In the genomic region with DNA sequence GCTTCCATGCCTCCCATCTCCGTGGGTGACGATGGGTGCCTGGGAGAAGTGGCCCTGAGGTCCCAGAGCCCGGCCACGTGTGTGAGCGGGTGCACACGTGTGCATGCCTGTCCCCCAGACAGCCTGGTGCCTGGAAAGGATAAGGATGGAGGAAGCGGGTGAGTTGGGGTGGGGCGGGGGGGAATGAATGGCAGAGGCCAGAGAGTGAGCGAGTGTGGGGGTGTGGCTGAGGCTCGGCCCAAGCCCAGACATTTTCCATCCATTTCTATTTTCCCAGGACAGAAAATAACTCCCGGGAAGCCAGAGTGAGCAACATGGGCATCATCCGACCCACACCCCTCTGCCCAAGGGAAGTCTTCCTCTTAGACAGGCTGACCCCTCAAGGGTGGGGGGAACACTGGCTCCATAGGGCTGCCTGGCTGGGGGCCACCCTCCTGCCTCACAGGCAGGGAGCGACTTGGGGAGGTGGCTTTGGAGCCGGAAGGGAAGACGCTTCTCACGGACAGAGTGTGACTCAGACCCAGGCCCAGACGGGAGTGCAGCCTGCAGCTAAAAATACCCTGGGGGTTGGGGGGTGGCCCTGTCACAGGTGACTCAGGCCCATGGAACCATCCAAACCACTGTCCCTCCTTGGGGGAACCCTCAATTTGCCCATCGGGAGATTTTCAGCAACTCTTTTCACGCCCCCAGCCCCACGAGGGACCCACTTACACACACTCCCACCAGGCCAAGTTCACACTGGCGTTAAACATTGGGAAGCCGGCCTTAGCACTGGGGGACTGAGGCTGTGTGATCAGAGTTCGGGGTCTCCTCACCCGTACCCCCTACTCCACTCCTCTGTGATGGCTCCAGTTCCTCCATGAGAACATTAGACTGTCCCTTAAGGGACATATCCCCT, we compare ENCODE assay signal across 8 cellular contexts. TPM values are rescaled to one million over a fixed set of nuclear protein-coding genes. Genes with fewer than 3 reads are reported as not detected.
A peak's percentile ranks its signal among the peaks of the same experiment; 100 is the strongest.
DNase-seq lines count a peak whose midpoint lies in the region; ATAC-seq, FAIRE-seq and TF ChIP-seq lines count a peak whose summit lies in the region.
"Not testable (repeated sequence)": the region's sequence is repeated elsewhere in the genome, so short reads cannot be mapped to it uniquely, and the experiment has no call there.

No MANE protein-coding gene starts in this region.

- H3K36me3 Mint-ChIP-seq in WTC11 = not testable (repeated sequence)

- POLR2A ChIA-PET in IMR-90 (lab: Charles Lee; ENCODE audit: unreplicated experiment); WTC11 (lab: Charles Lee); K562 (lab: Yijun Ruan, JAX): not testable (repeated sequence)

- H3K9me1 ChIP-seq in IMR-90 (ENCODE audit: insufficient read depth, low read length); K562 (ENCODE audit: control insufficient read depth, insufficient read depth, low read length): not testable (repeated sequence)

- not testable (repeated sequence) for H4K5ac ChIP-seq in IMR-90 (ENCODE audit: low read depth, low read length)

- H4K91ac ChIP-seq in IMR-90 (ENCODE audit: insufficient read depth, low read depth, low read length) = not testable (repeated sequence)

- H3K9me3 ChIP-seq in IMR-90 (ENCODE audit: control insufficient read depth, insufficient read depth, low read length); K562 (replicated peaks; ENCODE audit: control insufficient read depth, insufficient read depth, low read depth, low read length); osteoblast (ENCODE audit: low read depth, low read length); smooth muscle cell (replicated peaks; ENCODE audit: low read depth); uterus: not testable (repeated sequence)

- H3K36me3 ChIP-seq in IMR-90 (ENCODE audit: control insufficient read depth, insufficient read depth, low read length); K562 (ENCODE audit: control insufficient read depth, insufficient read depth, low read length); osteoblast (ENCODE audit: insufficient read depth, low read length); smooth muscle cell (ENCODE audit: low read depth); uterus: not testable (repeated sequence)

- CTCF ChIA-PET in IMR-90 (lab: Yijun Ruan, JAX); WTC11 (lab: Charles Lee); K562 (lab: Yijun Ruan, JAX; ENCODE audit: low intra/inter-chr PET ratio): not testable (repeated sequence)

- WGBS in IMR-90 (ENCODE audit: extremely low coverage in 2 of 2, insufficient read length in 1 of 2), 2 experiments = no CpG with 5 or more reads among the region's 24 CpGs
- 17% methylated on average over 5 of the region's 24 CpGs for WGBS in K562 (ENCODE audit: insufficient coverage, low coverage, missing lambda C conversion rate)
- WGBS in smooth muscle cell (ENCODE audit: low lambda C conversion rate) = 59% methylated on average over 5 of the region's 24 CpGs

- TF ChIP-seq EP300 in K562 (IDR thresholded peaks at IDR 0.05; ENCODE audit: low read length) = not testable (repeated sequence)

- H3K4me3 ChIP-seq in IMR-90 (ENCODE audit: insufficient read depth, low read depth, low read length); K562; osteoblast (ENCODE audit: insufficient read depth, low read length); smooth muscle cell; uterus: not testable (repeated sequence)

- not testable (repeated sequence) for H3F3A ChIP-seq in smooth muscle cell (ENCODE audit: low read depth)

- not testable (repeated sequence) for H3K27me3 Mint-ChIP-seq in WTC11 (ENCODE audit: low read depth)

- not testable (repeated sequence) for H3K14ac ChIP-seq in IMR-90 (replicated peaks; ENCODE audit: low read depth, low read length)

- not testable (repeated sequence) for H3K4me2 ChIP-seq in IMR-90 (ENCODE audit: low read depth, low read length); K562 (ENCODE audit: insufficient read depth, low read length); osteoblast (ENCODE audit: insufficient read depth, low read length); smooth muscle cell

- DNase-seq in IMR-90; WTC11 (ENCODE audit: low spot score); K562 (ENCODE audit: extremely low read depth in 1 of 4, low spot score in 3 of 4); osteoblast (ENCODE audit: insufficient read length, low spot score, missing footprints); smooth muscle cell (lab: John Stamatoyannopoulos, UW; ENCODE audit: unreplicated experiment): not testable (repeated sequence)
- DNase-seq in cardiac septum (ENCODE audit: low spot score) = peak; percentile 68
- DNase-seq in left lobe of liver (ENCODE audit: low spot score) = peak; percentile 38
- DNase-seq in uterus = peak in 1 of 2 donors; percentile 15

- H3K27ac ChIP-seq in IMR-90 (ENCODE audit: insufficient read depth, low read length) = peak overlapping the region; percentile 35; the same call in 1 of the 2 replicates
- peak overlapping the region; percentile 76 for H3K27ac ChIP-seq in K562 (ENCODE audit: extremely low read depth, low read depth, low read length)
- peak overlapping the region; percentile 75 for H3K27ac ChIP-seq in osteoblast (ENCODE audit: low read depth, low read length)
- peak overlapping the region; percentile 86 for H3K27ac ChIP-seq in smooth muscle cell (ENCODE audit: low read depth)
- peak overlapping the region; percentile 61 to 74 for H3K27ac ChIP-seq in uterus

- H2AK9ac ChIP-seq in IMR-90 (replicated peaks; ENCODE audit: low read depth, low read length, poor library complexity) = not testable (repeated sequence)

- not testable (repeated sequence) for TF ChIP-seq RAD21 in IMR-90 (IDR thresholded peaks at IDR 0.05; ENCODE audit: low read length); K562 (CRISPR knock-in tag; conservative IDR thresholded peaks at IDR 0.05 in 1 of 2, IDR thresholded peaks at IDR 0.05 in 1 of 2)

- not testable (repeated sequence) for H3K27me3 ChIP-seq in IMR-90 (ENCODE audit: control insufficient read depth, insufficient read depth, low read length); K562 (ENCODE audit: control insufficient read depth in 2 of 2, insufficient read depth in 2 of 2, low read length in 2 of 2); osteoblast (ENCODE audit: insufficient read depth, low read length); smooth muscle cell (ENCODE audit: low read depth); uterus

- H4K20me1 ChIP-seq in IMR-90 (ENCODE audit: insufficient read depth, low read length); K562 (replicated peaks; ENCODE audit: control insufficient read depth, insufficient read depth, low read length); osteoblast (ENCODE audit: insufficient read depth, low read length); smooth muscle cell (ENCODE audit: low read depth): not testable (repeated sequence)

- not testable (repeated sequence) for H2AK5ac ChIP-seq in IMR-90 (ENCODE audit: low read depth, low read length)

- H2BK15ac ChIP-seq in IMR-90 (ENCODE audit: low read depth, low read length) = not testable (repeated sequence)

- H3K9ac ChIP-seq in IMR-90 (ENCODE audit: low read depth, low read length) = not testable (repeated sequence)
- H3K9ac ChIP-seq in K562 (ENCODE audit: insufficient read depth in 1 of 2, low read depth in 2 of 2, low read length in 2 of 2) (peak overlapping the region; percentile 28 to 46; a peak in 1 of 4 replicates), smooth muscle cell (ENCODE audit: low read depth) (peak overlapping the region; percentile 62)

- H2BK120ac ChIP-seq in IMR-90 (ENCODE audit: low read depth, low read length) = peak overlapping the region; percentile 60; the same call in 1 of the 2 replicates

- H3K23ac ChIP-seq in IMR-90 (ENCODE audit: low read depth, low read length) = not testable (repeated sequence)

- TF ChIP-seq POLR2A in IMR-90 (IDR thresholded peaks at IDR 0.05; ENCODE audit: low read depth, low read length); K562 (conservative IDR thresholded peaks at IDR 0.05); uterus (IDR thresholded peaks at IDR 0.05): not testable (repeated sequence)

- peak overlapping the region; percentile 56 for H3K4ac ChIP-seq in IMR-90 (ENCODE audit: low read depth, low read length)

- not testable (repeated sequence) for H2AFZ ChIP-seq in IMR-90 (replicated peaks; ENCODE audit: low read length, poor library complexity); osteoblast (ENCODE audit: low read length); smooth muscle cell (ENCODE audit: low read depth)
- peak overlapping the region; percentile 90 for H2AFZ ChIP-seq in K562 (ENCODE audit: low read depth, low read length)

- not testable (repeated sequence) for FAIRE-seq in K562 (lab: Jason Lieb, UNC)

- H3K56ac ChIP-seq in IMR-90 (ENCODE audit: extremely low read depth, insufficient read depth, low read length) = not testable (repeated sequence)

- not testable (repeated sequence) for TF ChIP-seq CTCF in IMR-90 (conservative IDR thresholded peaks at IDR 0.05; ENCODE audit: low read depth, low read length); WTC11 (IDR thresholded peaks at IDR 0.05); K562 (IDR thresholded peaks at IDR 0.05 in 2 of 3, conservative IDR thresholded peaks at IDR 0.05 in 1 of 3; ENCODE audit: insufficient read depth in 2 of 3, low read depth in 1 of 3, low read length in 3 of 3); osteoblast (IDR thresholded peaks at IDR 0.05; ENCODE audit: extremely low read depth, low read depth, low read length); smooth muscle cell (IDR thresholded peaks at IDR 0.05; ENCODE audit: borderline replicate concordance, insufficient read depth, poor library complexity, severe bottlenecking); uterus (IDR thresholded peaks at IDR 0.05)

- H3K79me1 ChIP-seq in IMR-90 (ENCODE audit: low read depth in 1 of 2, low read length in 2 of 2) = not testable (repeated sequence)

- H3K4me1 Mint-ChIP-seq in WTC11 = not testable (repeated sequence)

- H2BK5ac ChIP-seq in IMR-90 (ENCODE audit: low read depth, low read length, poor library complexity, severe bottlenecking) = not testable (repeated sequence)

- BruUV-seq in IMR-90 (replicated peaks; lab: Mats Ljungman, UMichigan); K562 (replicated peaks; lab: Mats Ljungman, UMichigan): not testable (repeated sequence)

- not testable (repeated sequence) for H3K4me3 Mint-ChIP-seq in WTC11

- H3K79me2 ChIP-seq in K562 (ENCODE audit: control insufficient read depth, insufficient read depth, low read length); osteoblast (ENCODE audit: insufficient read depth, low read length); smooth muscle cell (ENCODE audit: low read depth): not testable (repeated sequence)

- intact Hi-C loops in IMR-90 (cut with micrococcal nuclease); K562 (cut with micrococcal nuclease); cardiac septum (cut with DNase I); uterus (cut with DNase I; ENCODE audit: low total_unique reads): not testable (repeated sequence)

- H2BK20ac ChIP-seq in IMR-90 (ENCODE audit: low read depth, low read length) = not testable (repeated sequence)

- H3K18ac ChIP-seq in IMR-90 (ENCODE audit: low read depth, low read length) = not testable (repeated sequence)

- in situ Hi-C loops in IMR-90 (cut with MboI; ENCODE audit: low sequenced_read_pairs); K562 (cut with MboI): not testable (repeated sequence)

- H3K4me1 ChIP-seq in IMR-90 (ENCODE audit: control insufficient read depth, insufficient read depth, low read length); K562 (replicated peaks in 1 of 2; ENCODE audit: control insufficient read depth in 2 of 2, insufficient read depth in 2 of 2, low read length in 2 of 2); osteoblast (ENCODE audit: insufficient read depth, low read length); smooth muscle cell (ENCODE audit: low read depth); uterus: not testable (repeated sequence)

- H4K8ac ChIP-seq in IMR-90 (ENCODE audit: low read depth in 2 of 2, low read length in 2 of 2) = peak overlapping the region in 1 of 2 experiments; percentile 60; a peak in 1 of 4 replicates

- H3K27ac Mint-ChIP-seq in WTC11 = not testable (repeated sequence)

- ATAC-seq in IMR-90 (ENCODE audit: low read depth) (peak; percentile 95), WTC11 (peak; percentile 53), K562 (peak; percentile 90)
- not testable (repeated sequence) for ATAC-seq in left lobe of liver

- H3K9me3 Mint-ChIP-seq in WTC11 = not testable (repeated sequence)

- dilution Hi-C loops in IMR-90 (cut with HindIII; ENCODE audit: low sequenced_read_pairs, unreplicated experiment) = not testable (repeated sequence)

RNA-seq across cellular contexts. Expression of a gene that starts 12.0 kb away (rescaled TPM):
- total RNA-seq in IMR-90 (2012; rRNA removed) = 1.8 and 3.3 TPM in 2 replicates
- 7.7 and 9.3 TPM in 2 replicates for polyA plus RNA-seq in IMR-90 (2012; rRNA removed)
- polyA plus RNA-seq in IMR-90 (2012; cell fraction: cytosol; rRNA removed) = 11.3 and 14.3 TPM in 2 replicates
- 35.9 and 76.5 TPM in 2 replicates for polyA plus RNA-seq in IMR-90 (2012; cell fraction: nucleus; rRNA removed; ENCODE audit: low replicate concordance)
- 3.6 to 6.2 TPM (median 3.9 TPM) in 3 replicates for total RNA-seq in WTC11 (2021)
- total RNA-seq in K562 (2011; cell fraction: chromatin; rRNA removed; ENCODE audit: low replicate concordance) = 12.1 and 23.0 TPM in 2 replicates
- total RNA-seq in K562 (2011; cell fraction: nucleolus; rRNA removed) = 8.4 and 13.2 TPM in 2 replicates
- 11.2 and 14.5 TPM in 2 replicates for total RNA-seq in K562 (2011; cell fraction: nucleoplasm; rRNA removed)
- total RNA-seq in K562 (2014; rRNA removed) = 0.73 and 1.8 TPM in 2 replicates
- 0.19 and 0.69 TPM in 2 replicates for total RNA-seq in K562 (2014; rRNA removed; fragmentation: Illumina TruSeq; extraction: Trizol)
- 0.94 and 1.4 TPM in 2 replicates for total RNA-seq in K562 (2015; rRNA removed; fragmentation: Illumina TruSeq; extraction: Trizol)
- 2.9 and 3.5 TPM in 2 replicates for total RNA-seq in K562 (2021)
- 1.5 and 3.3 TPM in 2 replicates for polyA plus RNA-seq in K562 (2011; rRNA removed)
- polyA plus RNA-seq in K562 (2011; cell fraction: cytosol; rRNA removed) = 2.1 and 2.8 TPM in 2 replicates
- polyA plus RNA-seq in K562 (2011; cell fraction: nucleus; rRNA removed) = 13.0 and 14.1 TPM in 2 replicates
- polyA plus RNA-seq in K562 (2012) = 3.9 and 6.8 TPM in 2 replicates
- 1.5 and 2.6 TPM in 2 replicates for polyA plus RNA-seq in K562 (2014; fragmentation: Illumina TruSeq; extraction: Trizol)
- polyA plus RNA-seq in K562 (2014; fragmentation: Nextera tagmentation; extraction: Ambion mirVana) = under 1 TPM in 1 of 2 experiments, not detected in 1; 0.01 TPM
- polyA plus RNA-seq in K562 (2014; rRNA removed) = 2.4 and 2.5 TPM in 2 replicates
- polyA minus RNA-seq in K562 (2011; rRNA and poly(A)+ RNA removed) = 1.4 and 1.6 TPM in 2 replicates
- 2.8 TPM in 1 of 2 replicates, not detected in the other for polyA minus RNA-seq in K562 (2011; cell fraction: cytosol; rRNA and poly(A)+ RNA removed)
- polyA minus RNA-seq in K562 (2011; cell fraction: nucleus; rRNA and poly(A)+ RNA removed) = 2.6 and 3.1 TPM in 2 replicates
- 6.3 TPM for total RNA-seq in cardiac septum
- total RNA-seq in left lobe of liver = 2.9 TPM
- 1.8 and 3.3 TPM in 2 replicates for total RNA-seq in osteoblast
- 2.1 and 4.2 TPM in 2 replicates for total RNA-seq in smooth muscle cell
- 3.5 and 4.6 TPM in 2 replicates for polyA plus RNA-seq in smooth muscle cell
- 10 to 100 TPM; 10.8 to 59.0 (median 21.2) TPM for total RNA-seq in uterus

RNA-seq across cellular contexts. Expression of a gene that starts 26.8 kb away (rescaled TPM):
- total RNA-seq in IMR-90 (2012; rRNA removed) = 20.8 and 31.1 TPM in 2 replicates
- polyA plus RNA-seq in IMR-90 (2012; rRNA removed) = 92.6 and 134 TPM in 2 replicates
- polyA plus RNA-seq in IMR-90 (2012; cell fraction: cytosol; rRNA removed) = 20.8 and 84.9 TPM in 2 replicates
- polyA plus RNA-seq in IMR-90 (2012; cell fraction: nucleus; rRNA removed; ENCODE audit: low replicate concordance) = 34.1 and 60.3 TPM in 2 replicates
- total RNA-seq in WTC11 (2021) = 45.9 to 51.7 TPM (median 50.5 TPM) in 3 replicates
- 11.0 and 31.6 TPM in 2 replicates for total RNA-seq in K562 (2011; cell fraction: chromatin; rRNA removed; ENCODE audit: low replicate concordance)
- total RNA-seq in K562 (2011; cell fraction: nucleolus; rRNA removed) = 83.9 and 98.7 TPM in 2 replicates
- total RNA-seq in K562 (2011; cell fraction: nucleoplasm; rRNA removed) = 48.7 and 61.8 TPM in 2 replicates
- 132 and 160 TPM in 2 replicates for total RNA-seq in K562 (2014; rRNA removed)
- total RNA-seq in K562 (2014; rRNA removed; fragmentation: Illumina TruSeq; extraction: Trizol) = 70.3 and 80.8 TPM in 2 replicates
- 141 TPM in 2 replicates for total RNA-seq in K562 (2015; rRNA removed; fragmentation: Illumina TruSeq; extraction: Trizol)
- total RNA-seq in K562 (2021) = 97.8 and 104 TPM in 2 replicates
- 84.6 and 113 TPM in 2 replicates for polyA plus RNA-seq in K562 (2011; rRNA removed)
- 138 and 266 TPM in 2 replicates for polyA plus RNA-seq in K562 (2011; cell fraction: cytosol; rRNA removed)
- 45.6 and 63.7 TPM in 2 replicates for polyA plus RNA-seq in K562 (2011; cell fraction: nucleus; rRNA removed)
- polyA plus RNA-seq in K562 (2012) = 130 and 185 TPM in 2 replicates
- polyA plus RNA-seq in K562 (2014; fragmentation: Illumina TruSeq; extraction: Trizol) = 220 and 231 TPM in 2 replicates
- 10 to 100 TPM; 32.3 to 85.8 TPM for polyA plus RNA-seq in K562 (2014; fragmentation: Nextera tagmentation; extraction: Ambion mirVana)
- 175 and 180 TPM in 2 replicates for polyA plus RNA-seq in K562 (2014; rRNA removed)
- 17.4 and 27.2 TPM in 2 replicates for polyA minus RNA-seq in K562 (2011; rRNA and poly(A)+ RNA removed)
- 16.4 and 17.5 TPM in 2 replicates for polyA minus RNA-seq in K562 (2011; cell fraction: cytosol; rRNA and poly(A)+ RNA removed)
- 51.5 and 65.8 TPM in 2 replicates for polyA minus RNA-seq in K562 (2011; cell fraction: nucleus; rRNA and poly(A)+ RNA removed)
- 58.7 TPM for total RNA-seq in cardiac septum
- total RNA-seq in left lobe of liver = 29.9 TPM
- 27.1 and 27.9 TPM in 2 replicates for total RNA-seq in osteoblast
- total RNA-seq in smooth muscle cell = 12.7 and 13.1 TPM in 2 replicates
- polyA plus RNA-seq in smooth muscle cell = 92.2 and 94.4 TPM in 2 replicates
- 10 to 100 TPM in 3 of 4 donors, 1 to 10 TPM in 1; 8.2 to 38.8 (median 14.0) TPM for total RNA-seq in uterus

RNA-seq across cellular contexts. Expression of a gene that starts 38.0 kb away (rescaled TPM):
- total RNA-seq in IMR-90 (2012; rRNA removed) (0.18 and 0.56 TPM in 2 replicates), WTC11 (2021) (9.0 to 11.2 TPM (median 10.5 TPM) in 3 replicates), K562 (2014; rRNA removed) (5.6 and 9.1 TPM in 2 replicates), K562 (2014; rRNA removed; fragmentation: Illumina TruSeq; extraction: Trizol) (3.4 and 3.7 TPM in 2 replicates), K562 (2015; rRNA removed; fragmentation: Illumina TruSeq; extraction: Trizol) (7.7 and 7.8 TPM in 2 replicates), K562 (2021) (17.0 and 17.6 TPM in 2 replicates), cardiac septum (7.7 TPM), left lobe of liver (8.5 TPM), osteoblast (0.36 and 4.7 TPM in 2 replicates), smooth muscle cell (0.40 TPM in 1 of 2 replicates, not detected in the other), uterus (10 to 100 TPM in 2 of 4 donors, 1 to 10 TPM in 1, not detected in 1; 1.8 to 64.0 (median 24.1) TPM)
- polyA plus RNA-seq in IMR-90 (2012; rRNA removed) (4.6 and 5.7 TPM in 2 replicates), K562 (2011; rRNA removed) (6.0 and 9.1 TPM in 2 replicates), K562 (2014; fragmentation: Illumina TruSeq; extraction: Trizol) (7.9 and 11.4 TPM in 2 replicates), K562 (2014; fragmentation: Nextera tagmentation; extraction: Ambion mirVana) (under 1 TPM in 1 of 2 experiments, not detected in 1; 0.77 TPM), K562 (2014; rRNA removed) (24.8 and 26.1 TPM in 2 replicates), smooth muscle cell (0.75 and 3.6 TPM in 2 replicates)
- 0.54 and 0.77 TPM in 2 replicates for polyA plus RNA-seq in IMR-90 (2012; cell fraction: cytosol; rRNA removed)
- polyA plus RNA-seq in IMR-90 (2012; cell fraction: nucleus; rRNA removed; ENCODE audit: low replicate concordance) = 53.7 and 205 TPM in 2 replicates
- 59.6 and 142 TPM in 2 replicates for total RNA-seq in K562 (2011; cell fraction: chromatin; rRNA removed; ENCODE audit: low replicate concordance)
- total RNA-seq in K562 (2011; cell fraction: nucleolus; rRNA removed) = 57.0 and 58.6 TPM in 2 replicates
- 63.1 and 82.7 TPM in 2 replicates for total RNA-seq in K562 (2011; cell fraction: nucleoplasm; rRNA removed)
- polyA plus RNA-seq in K562 (2011; cell fraction: cytosol; rRNA removed) = 4.2 and 12.3 TPM in 2 replicates
- 38.0 and 69.8 TPM in 2 replicates for polyA plus RNA-seq in K562 (2011; cell fraction: nucleus; rRNA removed)
- 5.3 and 17.9 TPM in 2 replicates for polyA plus RNA-seq in K562 (2012)
- polyA minus RNA-seq in K562 (2011; rRNA and poly(A)+ RNA removed) = 1.1 and 3.8 TPM in 2 replicates
- polyA minus RNA-seq in K562 (2011; cell fraction: cytosol; rRNA and poly(A)+ RNA removed) = 2.5 and 7.6 TPM in 2 replicates
- polyA minus RNA-seq in K562 (2011; cell fraction: nucleus; rRNA and poly(A)+ RNA removed) = 4.0 and 5.5 TPM in 2 replicates

RNA-seq across cellular contexts. Expression of a gene that starts 40.8 kb away (rescaled TPM):
- total RNA-seq in IMR-90 (2012; rRNA removed) = 13.3 and 20.3 TPM in 2 replicates
- 27.2 and 31.6 TPM in 2 replicates for polyA plus RNA-seq in IMR-90 (2012; rRNA removed)
- polyA plus RNA-seq in IMR-90 (2012; cell fraction: cytosol; rRNA removed) = 32.7 and 39.8 TPM in 2 replicates
- 30.2 and 77.3 TPM in 2 replicates for polyA plus RNA-seq in IMR-90 (2012; cell fraction: nucleus; rRNA removed; ENCODE audit: low replicate concordance)
- total RNA-seq in WTC11 (2021) = 37.4 to 41.7 TPM (median 39.6 TPM) in 3 replicates
- total RNA-seq in K562 (2011; cell fraction: chromatin; rRNA removed; ENCODE audit: low replicate concordance) = 20.9 and 70.7 TPM in 2 replicates
- total RNA-seq in K562 (2011; cell fraction: nucleolus; rRNA removed) = 74.0 and 78.4 TPM in 2 replicates
- 23.7 and 31.9 TPM in 2 replicates for total RNA-seq in K562 (2011; cell fraction: nucleoplasm; rRNA removed)
- total RNA-seq in K562 (2014; rRNA removed) = 51.2 and 62.4 TPM in 2 replicates
- total RNA-seq in K562 (2014; rRNA removed; fragmentation: Illumina TruSeq; extraction: Trizol) = 14.1 and 21.3 TPM in 2 replicates
- total RNA-seq in K562 (2015; rRNA removed; fragmentation: Illumina TruSeq; extraction: Trizol) = 38.3 and 38.5 TPM in 2 replicates
- total RNA-seq in K562 (2021) = 64.7 and 66.0 TPM in 2 replicates
- 25.8 and 28.5 TPM in 2 replicates for polyA plus RNA-seq in K562 (2011; rRNA removed)
- polyA plus RNA-seq in K562 (2011; cell fraction: cytosol; rRNA removed) = 21.8 and 77.0 TPM in 2 replicates
- polyA plus RNA-seq in K562 (2011; cell fraction: nucleus; rRNA removed) = 35.4 and 76.1 TPM in 2 replicates
- 42.1 and 48.6 TPM in 2 replicates for polyA plus RNA-seq in K562 (2012)
- polyA plus RNA-seq in K562 (2014; fragmentation: Illumina TruSeq; extraction: Trizol) = 33.2 and 52.4 TPM in 2 replicates
- under 1 TPM; 0.61 to 0.78 TPM for polyA plus RNA-seq in K562 (2014; fragmentation: Nextera tagmentation; extraction: Ambion mirVana)
- 64.8 and 65.7 TPM in 2 replicates for polyA plus RNA-seq in K562 (2014; rRNA removed)
- 11.1 and 23.2 TPM in 2 replicates for polyA minus RNA-seq in K562 (2011; rRNA and poly(A)+ RNA removed)
- polyA minus RNA-seq in K562 (2011; cell fraction: cytosol; rRNA and poly(A)+ RNA removed) = 28.3 and 46.6 TPM in 2 replicates
- 19.7 and 29.1 TPM in 2 replicates for polyA minus RNA-seq in K562 (2011; cell fraction: nucleus; rRNA and poly(A)+ RNA removed)
- 9.9 TPM for total RNA-seq in cardiac septum
- total RNA-seq in left lobe of liver = 16.4 TPM
- total RNA-seq in osteoblast = 20.0 and 24.2 TPM in 2 replicates
- total RNA-seq in smooth muscle cell = 10.0 and 13.1 TPM in 2 replicates
- 21.2 and 23.5 TPM in 2 replicates for polyA plus RNA-seq in smooth muscle cell
- total RNA-seq in uterus = 10 to 100 TPM; 16.7 to 25.6 (median 22.4) TPM

RNA-seq across cellular contexts. Expression of a gene that starts 40.9 kb away (rescaled TPM):
- total RNA-seq in IMR-90 (2012; rRNA removed) (6.1 and 7.2 TPM in 2 replicates), WTC11 (2021) (20.4 to 24.8 TPM (median 22.9 TPM) in 3 replicates), K562 (2014; rRNA removed) (21.4 and 41.5 TPM in 2 replicates), K562 (2014; rRNA removed; fragmentation: Illumina TruSeq; extraction: Trizol) (5.7 and 7.2 TPM in 2 replicates), K562 (2015; rRNA removed; fragmentation: Illumina TruSeq; extraction: Trizol) (13.5 and 15.2 TPM in 2 replicates), K562 (2021) (18.5 and 19.6 TPM in 2 replicates), cardiac septum (6.5 TPM), left lobe of liver (8.3 TPM), osteoblast (13.6 and 16.3 TPM in 2 replicates), smooth muscle cell (7.0 and 17.7 TPM in 2 replicates), uterus (10 to 100 TPM in 3 of 4 donors, 1 to 10 TPM in 1; 8.7 to 31.3 (median 15.8) TPM)
- polyA plus RNA-seq in IMR-90 (2012; rRNA removed) (7.4 and 8.1 TPM in 2 replicates), K562 (2011; rRNA removed) (4.6 and 4.7 TPM in 2 replicates), K562 (2014; fragmentation: Illumina TruSeq; extraction: Trizol) (7.1 and 10.0 TPM in 2 replicates), K562 (2014; fragmentation: Nextera tagmentation; extraction: Ambion mirVana) (10 to 100 TPM in 1 of 2 experiments, 1 to 10 TPM in 1; 6.7 to 11.8 TPM), K562 (2014; rRNA removed) (13.8 and 18.1 TPM in 2 replicates), smooth muscle cell (15.7 and 16.0 TPM in 2 replicates)
- 8.9 and 9.7 TPM in 2 replicates for polyA plus RNA-seq in IMR-90 (2012; cell fraction: cytosol; rRNA removed)
- 1.6 and 5.1 TPM in 2 replicates for polyA plus RNA-seq in IMR-90 (2012; cell fraction: nucleus; rRNA removed; ENCODE audit: low replicate concordance)
- 4.3 and 16.0 TPM in 2 replicates for total RNA-seq in K562 (2011; cell fraction: chromatin; rRNA removed; ENCODE audit: low replicate concordance)
- 9.1 and 10.8 TPM in 2 replicates for total RNA-seq in K562 (2011; cell fraction: nucleolus; rRNA removed)
- total RNA-seq in K562 (2011; cell fraction: nucleoplasm; rRNA removed) = 6.9 and 7.2 TPM in 2 replicates
- 6.4 and 21.6 TPM in 2 replicates for polyA plus RNA-seq in K562 (2011; cell fraction: cytosol; rRNA removed)
- polyA plus RNA-seq in K562 (2011; cell fraction: nucleus; rRNA removed) = 3.5 and 6.3 TPM in 2 replicates
- 10.7 and 13.3 TPM in 2 replicates for polyA plus RNA-seq in K562 (2012)
- 1.5 and 2.0 TPM in 2 replicates for polyA minus RNA-seq in K562 (2011; rRNA and poly(A)+ RNA removed)
- polyA minus RNA-seq in K562 (2011; cell fraction: cytosol; rRNA and poly(A)+ RNA removed) = 3.6 and 6.6 TPM in 2 replicates
- 3.4 and 3.9 TPM in 2 replicates for polyA minus RNA-seq in K562 (2011; cell fraction: nucleus; rRNA and poly(A)+ RNA removed)

Comparison
In these comparisons a context has a peak if more than half of its experiments do, and no peak if none do; other contexts are left out.
1. H3K27ac ChIP-seq: peak in every context shown above with its lines; median percentile 86 in smooth muscle cell; 76 in K562; 75 in osteoblast; 68 in uterus; 35 in IMR-90.